ENCODE assay signal across 8 cellular contexts in the genomic region with DNA sequence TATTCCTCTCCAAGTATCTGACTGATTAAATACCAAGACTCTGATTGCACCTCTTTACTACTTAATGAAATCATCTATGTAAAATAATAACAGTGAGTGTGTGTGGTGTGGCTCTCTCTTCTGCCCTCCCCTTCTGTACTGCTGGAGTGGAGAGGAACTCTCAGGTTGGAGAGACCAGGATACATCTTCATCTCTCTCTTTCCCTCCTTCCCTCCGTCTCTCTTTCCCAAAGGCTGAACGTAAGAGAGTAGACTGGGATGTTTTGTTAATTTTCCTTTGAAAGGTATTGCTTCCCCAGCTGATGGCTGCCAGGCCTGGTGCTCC. TPM values are rescaled to one million over a fixed set of nuclear protein-coding genes. Genes with fewer than 3 reads are reported as not detected.
DNase-seq lines count a peak whose midpoint lies in the region; ATAC-seq and TF ChIP-seq lines count a peak whose summit lies in the region.

No MANE protein-coding gene starts in this region.

- peak overlapping the region; percentile 10 for H3K27ac Mint-ChIP-seq in activated T-helper 2 cell treated with anti-CD3 and anti-CD28 coated beads, Interferon-gamma antibody, Interleukin-2, Interleukin-4, amounts not matched to agents 10 μg/mL and 5 μg/mL and 100 μg/mL, durations not matched to agents 14 hours and 24 hours and 36 hours

- peak overlapping the region; percentile 15 for H3K4me3 ChIP-seq in cardiac muscle cell
- H3K4me3 ChIP-seq in iPS-15b (ENCODE audit: low read depth, low read length), result peak overlapping the region; percentile 56
- H3K4me3 ChIP-seq in upper lobe of left lung, result peak overlapping the region in 3 of 4 donors; percentile 27 to 42 (median 29)

- DNase-seq in cardiac muscle cell (ENCODE audit: low read depth in 1 of 2, low spot score in 1 of 2) (no peak), cardiac septum (ENCODE audit: low spot score) (no peak), upper lobe of left lung (no peak)
- DNase-seq in activated T-helper 2 cell treated with anti-CD3 and anti-CD28 coated beads, Interferon-gamma antibody, Interleukin-2, Interleukin-4, amounts not matched to agents 10 μg/mL and 5 μg/mL and 100 μg/mL, durations not matched to agents 14 hours and 24 hours and 36 hours (ENCODE audit: low spot score), result no peak
- DNase-seq in activated effector memory CD4-positive, alpha-beta T cell treated with anti-CD3 and anti-CD28 coated beads, Interleukin-2, amount 50 U/mL, for 16 hours, result no peak

- TF ChIP-seq POLR2A in upper lobe of left lung (IDR thresholded peaks at IDR 0.05), result no peak

- intact Hi-C loops in cardiac septum (cut with DNase I), result no loop called here
- intact Hi-C loops in activated T-helper 2 cell treated with anti-CD3 and anti-CD28 coated beads, Interferon-gamma antibody, Interleukin-2, Interleukin-4, amounts not matched to agents 10 μg/mL and 5 μg/mL and 100 μg/mL, durations not matched to agents 14 hours and 24 hours and 36 hours (cut with micrococcal nuclease), result loop anchor here (2.0 kb wide), 1 partner anchor 19 kb away; no protein-coding TSS in a partner anchor

- H3K27me3 Mint-ChIP-seq in activated T-helper 2 cell treated with anti-CD3 and anti-CD28 coated beads, Interferon-gamma antibody, Interleukin-2, Interleukin-4, amounts not matched to agents 10 μg/mL and 5 μg/mL and 100 μg/mL, durations not matched to agents 14 hours and 24 hours and 36 hours (ENCODE audit: low read depth), result peaks cover 34% of the 10 kb centered on the region

- no peak overlapping the region for H3K27ac ChIP-seq in cardiac muscle cell
- peak overlapping the region in 3 of 4 donors; percentile 8 to 60 (median 54) for H3K27ac ChIP-seq in upper lobe of left lung

- no peaks in the 10 kb centered on the region for H3K9me3 Mint-ChIP-seq in activated T-helper 2 cell treated with anti-CD3 and anti-CD28 coated beads, Interferon-gamma antibody, Interleukin-2, Interleukin-4, amounts not matched to agents 10 μg/mL and 5 μg/mL and 100 μg/mL, durations not matched to agents 14 hours and 24 hours and 36 hours

- H3K4me3 Mint-ChIP-seq in activated T-helper 2 cell treated with anti-CD3 and anti-CD28 coated beads, Interferon-gamma antibody, Interleukin-2, Interleukin-4, amounts not matched to agents 10 μg/mL and 5 μg/mL and 100 μg/mL, durations not matched to agents 14 hours and 24 hours and 36 hours (ENCODE audit: low read depth), result peak overlapping the region; percentile 64

- WGBS in upper lobe of left lung, 2 donors, result 19 to 21% methylated on average over 2 of the region's 2 CpGs

- no peak for TF ChIP-seq EP300 in upper lobe of left lung (IDR thresholded peaks at IDR 0.05)

- H3K4me1 Mint-ChIP-seq in activated T-helper 2 cell treated with anti-CD3 and anti-CD28 coated beads, Interferon-gamma antibody, Interleukin-2, Interleukin-4, amounts not matched to agents 10 μg/mL and 5 μg/mL and 100 μg/mL, durations not matched to agents 14 hours and 24 hours and 36 hours (ENCODE audit: low read depth), result peaks cover 19% of the 10 kb centered on the region

- H3K36me3 ChIP-seq in cardiac muscle cell (no peaks in the 10 kb centered on the region), iPS-15b (ENCODE audit: control insufficient read depth, insufficient read depth, low read length) (no peaks in the 10 kb centered on the region), upper lobe of left lung (no peaks in the 10 kb centered on the region)

- H3K27me3 ChIP-seq in cardiac muscle cell, result peaks cover 12% of the 10 kb centered on the region
- peaks cover 2% of the 10 kb centered on the region for H3K27me3 ChIP-seq in iPS-15b (ENCODE audit: control insufficient read depth, insufficient read depth, low read length)
- H3K27me3 ChIP-seq in upper lobe of left lung, result no peaks in the 10 kb centered on the region

- peak overlapping the region; percentile 37 for H3K9ac ChIP-seq in iPS-15b (ENCODE audit: low read depth, low read length)

- no peaks in the 10 kb centered on the region for H3K4me1 ChIP-seq in cardiac muscle cell (ENCODE audit: low read depth)
- peaks cover 3% of the 10 kb centered on the region for H3K4me1 ChIP-seq in iPS-15b (ENCODE audit: control insufficient read depth, insufficient read depth, low read length)
- H3K4me1 ChIP-seq in upper lobe of left lung, result peaks cover 5 to 16% (median 12%) of the 10 kb centered on the region in 4 donors

- ATAC-seq in upper lobe of left lung (ENCODE audit: low FRiP score in 2 of 2) (no peak), HG03520 (IDR thresholded peaks at IDR 0.05; ENCODE audit: unreplicated experiment) (no peak), GM21723 (IDR thresholded peaks at IDR 0.05; ENCODE audit: unreplicated experiment) (no peak)

- TF ChIP-seq CTCF in cardiac muscle cell (IDR thresholded peaks at IDR 0.05; ENCODE audit: low read depth, low read length), result no peak
- TF ChIP-seq CTCF in upper lobe of left lung (IDR thresholded peaks at IDR 0.05), result no peak

- H3K36me3 Mint-ChIP-seq in activated T-helper 2 cell treated with anti-CD3 and anti-CD28 coated beads, Interferon-gamma antibody, Interleukin-2, Interleukin-4, amounts not matched to agents 10 μg/mL and 5 μg/mL and 100 μg/mL, durations not matched to agents 14 hours and 24 hours and 36 hours (ENCODE audit: low read depth), result no peaks in the 10 kb centered on the region

- H3K9me3 ChIP-seq in cardiac muscle cell (ENCODE audit: low read depth) (no peaks in the 10 kb centered on the region), iPS-15b (ENCODE audit: control insufficient read depth, insufficient read depth, low read length) (no peaks in the 10 kb centered on the region), upper lobe of left lung (no peaks in the 10 kb centered on the region)

RNA-seq across cellular contexts. Expression of gene GJC3, which starts 0.3 kb away (rescaled TPM):
- total RNA-seq in cardiac muscle cell (not detected in 2 replicates), cardiac septum (not detected), upper lobe of left lung (1 to 10 TPM in 1 of 6 donors, under 1 TPM in 2, not detected in 3; 0.24 to 3.1 (median 0.31) TPM)
- polyA plus RNA-seq in cardiac muscle cell, result not detected in 2 replicates
- total RNA-seq in activated T-helper 2 cell treated with anti-CD3 and anti-CD28 coated beads, Interferon-gamma antibody, Interleukin-2, Interleukin-4, amounts not matched to agents 10 μg/mL and 5 μg/mL and 100 μg/mL, durations not matched to agents 14 hours and 24 hours and 36 hours, result 0.21 TPM in 1 of 2 replicates, not detected in the other

RNA-seq across cellular contexts. Expression of gene TRIM4, which starts 10.4 kb away (rescaled TPM):
- total RNA-seq in cardiac muscle cell, result 3.1 and 6.0 TPM in 2 replicates
- polyA plus RNA-seq in cardiac muscle cell, result 4.0 and 4.2 TPM in 2 replicates
- 7.8 TPM for total RNA-seq in cardiac septum
- 21.8 and 23.2 TPM in 2 replicates for total RNA-seq in activated T-helper 2 cell treated with anti-CD3 and anti-CD28 coated beads, Interferon-gamma antibody, Interleukin-2, Interleukin-4, amounts not matched to agents 10 μg/mL and 5 μg/mL and 100 μg/mL, durations not matched to agents 14 hours and 24 hours and 36 hours
- total RNA-seq in upper lobe of left lung, result 100 to 1,000 TPM in 1 of 6 donors, 10 to 100 TPM in 5; 31.2 to 107 (median 42.1) TPM

RNA-seq across cellular contexts. Expression of gene AZGP1, which starts 46.1 kb away (rescaled TPM):
- 0.39 TPM in 1 of 2 replicates, not detected in the other for total RNA-seq in cardiac muscle cell
- polyA plus RNA-seq in cardiac muscle cell, result not detected in 2 replicates
- total RNA-seq in cardiac septum, result 114 TPM
- not detected in 2 replicates for total RNA-seq in activated T-helper 2 cell treated with anti-CD3 and anti-CD28 coated beads, Interferon-gamma antibody, Interleukin-2, Interleukin-4, amounts not matched to agents 10 μg/mL and 5 μg/mL and 100 μg/mL, durations not matched to agents 14 hours and 24 hours and 36 hours
- total RNA-seq in upper lobe of left lung, result 10 to 100 TPM in 5 of 6 donors, 1 to 10 TPM in 1; 2.3 to 35.6 (median 28.8) TPM

RNA-seq across cellular contexts. Expression of gene OR2AE1, which starts 52.9 kb away (rescaled TPM):
- total RNA-seq in cardiac muscle cell, result not detected in 2 replicates
- not detected in 2 replicates for polyA plus RNA-seq in cardiac muscle cell
- total RNA-seq in cardiac septum, result not detected
- 0.23 and 0.46 TPM in 2 replicates for total RNA-seq in activated T-helper 2 cell treated with anti-CD3 and anti-CD28 coated beads, Interferon-gamma antibody, Interleukin-2, Interleukin-4, amounts not matched to agents 10 μg/mL and 5 μg/mL and 100 μg/mL, durations not matched to agents 14 hours and 24 hours and 36 hours
- under 1 TPM in 2 of 6 donors, not detected in 4; 0.59 to 0.67 TPM for total RNA-seq in upper lobe of left lung
